Comparison of ENCODE assay signal across 8 cellular contexts in the genomic region with DNA sequence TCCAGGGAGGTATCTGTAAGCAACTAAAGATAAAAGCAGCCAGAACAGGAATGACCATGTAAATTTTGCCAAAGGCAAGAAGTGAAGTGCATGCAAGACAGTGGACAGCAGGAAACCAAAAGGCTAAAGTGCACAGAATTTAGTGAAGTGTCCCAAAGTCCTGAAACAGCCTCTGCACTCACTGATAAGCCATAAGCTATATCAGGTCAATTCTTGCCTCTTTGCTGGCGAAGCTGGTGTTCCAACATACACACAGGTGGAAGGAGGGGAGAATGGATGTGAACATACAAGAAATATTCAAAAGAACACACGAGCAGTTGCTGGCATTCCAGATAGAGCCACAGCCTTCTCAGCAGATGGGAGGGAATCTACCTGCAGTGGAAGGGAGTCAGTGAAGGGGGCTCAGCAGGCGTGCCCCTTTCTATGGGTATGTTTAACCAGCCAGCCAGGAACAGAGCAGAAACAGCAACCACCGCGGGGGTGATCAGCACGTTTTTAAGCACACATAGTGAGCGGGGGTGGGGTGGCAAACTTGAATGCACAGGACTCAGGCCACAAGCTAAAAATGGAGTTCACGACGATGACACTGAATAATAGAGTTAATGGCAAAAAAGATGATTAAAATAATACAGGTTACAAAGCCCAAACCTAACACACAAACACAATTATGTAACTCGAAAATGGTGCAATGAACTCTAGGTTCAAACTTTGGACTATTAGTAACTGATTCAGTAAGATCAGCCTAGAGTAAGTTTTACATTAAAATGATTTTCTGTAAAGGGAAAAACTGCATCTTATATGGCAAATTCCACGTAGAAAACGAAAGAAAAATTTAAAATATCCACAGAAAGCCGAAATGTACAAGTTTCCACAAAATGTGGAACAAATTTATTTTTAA.
A peak's percentile ranks its signal among the peaks of the same experiment; 100 is the strongest.
DNase-seq lines count a peak whose midpoint lies in the region; ATAC-seq lines count a peak whose summit lies in the region.

No MANE protein-coding gene starts in this region.

- H3K27ac ChIP-seq in iPS-18a (ENCODE audit: low read length) (no peak overlapping the region), skin epidermis (peak overlapping the region in 16 of 21 experiments; percentile 58 to 90 (median 86))

- H3K9me3 ChIP-seq in iPS-18a (ENCODE audit: control insufficient read depth, low read depth, low read length): no peaks in the 10 kb centered on the region

- peaks cover 17% of the 10 kb centered on the region for H3K4me1 ChIP-seq in iPS-18a (ENCODE audit: control insufficient read depth, low read depth, low read length)

- H3K4me3 Mint-ChIP-seq in activated naive CD8-positive, alpha-beta T cell: peak overlapping the region; percentile 86

- peaks cover 48% of the 10 kb centered on the region for H3K4me1 Mint-ChIP-seq in activated naive CD8-positive, alpha-beta T cell (ENCODE audit: low read depth)

- no peaks in the 10 kb centered on the region for H3K9me3 Mint-ChIP-seq in activated naive CD8-positive, alpha-beta T cell (ENCODE audit: low read depth)

- no peaks in the 10 kb centered on the region for H3K27me3 Mint-ChIP-seq in activated naive CD8-positive, alpha-beta T cell

- H3K36me3 Mint-ChIP-seq in activated naive CD8-positive, alpha-beta T cell: peaks cover 18% of the 10 kb centered on the region

- peak overlapping the region; percentile 83 for H3K4me3 ChIP-seq in iPS-18a (ENCODE audit: low read length)
- peak overlapping the region; percentile 60 to 79 (median 66) for H3K4me3 ChIP-seq in skin epidermis

- peak overlapping the region; percentile 83 for H3K27ac Mint-ChIP-seq in activated naive CD8-positive, alpha-beta T cell

- DNase-seq in ELF-1 (ENCODE audit: low read depth, low spot score) (peak; percentile 46), NCI-H69 (lab: John Stamatoyannopoulos, UW) (peak; percentile 62), SIG-M5 treated with dmso at 0.1 percent for 504 hours (lab: John Stamatoyannopoulos, UW; ENCODE audit: unreplicated experiment) (no peak), GDM1 (lab: John Stamatoyannopoulos, UW) (no peak)

- no peak for ATAC-seq in GM21619 (IDR thresholded peaks at IDR 0.05; ENCODE audit: unreplicated experiment)

- no peaks in the 10 kb centered on the region for H3K27me3 ChIP-seq in iPS-18a (ENCODE audit: control insufficient read depth, insufficient read depth, low read length)

- peak overlapping the region; percentile 80 for H3K9ac ChIP-seq in iPS-18a (ENCODE audit: low read length)

- H3K36me3 ChIP-seq in iPS-18a (ENCODE audit: control insufficient read depth, low read depth, low read length): peaks cover 22% of the 10 kb centered on the region

Comparison
In these comparisons a context has a peak if more than half of its experiments do, and no peak if none do; other contexts are left out.
1. DNase-seq: peak in ELF-1 (single experiment) and NCI-H69 (single experiment); none in SIG-M5 treated with dmso at 0.1 percent for 504 hours (single experiment) and GDM1 (single experiment).